8 cellular contexts compared by ENCODE assay signal in genomic region chr1:59150537-59151386, GRCh38.
DNase-seq lines count a peak whose midpoint lies in the region; ATAC-seq and TF ChIP-seq lines count a peak whose summit lies in the region.

No MANE protein-coding gene starts in this region.

- no peak for TF ChIP-seq CTCF in WERI-Rb-1 (IDR thresholded peaks at IDR 0.05; ENCODE audit: low read depth, low read length)
- TF ChIP-seq CTCF in foreskin keratinocyte (conservative IDR thresholded peaks at IDR 0.05): no peak

- H3K27me3 ChIP-seq in WERI-Rb-1 (ENCODE audit: insufficient read depth, low read depth, severe bottlenecking): no peaks in the 10 kb centered on the region
- no peaks in the 10 kb centered on the region for H3K27me3 ChIP-seq in foreskin keratinocyte

- H3K27ac ChIP-seq in WERI-Rb-1 (no peak overlapping the region), foreskin keratinocyte (no peak overlapping the region)

- DNase-seq in EH (ENCODE audit: low read depth) (peak; percentile 100), WERI-Rb-1 (peak; percentile 29), foreskin keratinocyte (peak; percentile 97 to 98), pons (ENCODE audit: low spot score) (peak; percentile 34), DMS153 (lab: John Stamatoyannopoulos, UW) (no peak)

- H3K9me3 ChIP-seq in WERI-Rb-1 (ENCODE audit: severe bottlenecking): no peaks in the 10 kb centered on the region

- ATAC-seq in GM19455 (IDR thresholded peaks at IDR 0.05; ENCODE audit: unreplicated experiment) (peak; percentile 53), HG03520 (IDR thresholded peaks at IDR 0.05; ENCODE audit: unreplicated experiment) (peak; percentile 63), foreskin keratinocyte (peak; percentile 99), HG03280 (IDR thresholded peaks at IDR 0.05; ENCODE audit: unreplicated experiment) (no peak)

- peaks cover 24% of the 10 kb centered on the region for H3K4me1 ChIP-seq in foreskin keratinocyte

- no peak overlapping the region for H3K4me3 ChIP-seq in WERI-Rb-1 (ENCODE audit: low read depth, low read length)

- H3K36me3 ChIP-seq in WERI-Rb-1: no peaks in the 10 kb centered on the region
